Comparison of ENCODE assay signal across 1 cellular context in genomic region chr20:48066851-48067250, GRCh38.
TF ChIP-seq lines count a peak whose summit lies in the region.

No MANE protein-coding gene starts in this region.

TF ChIP-seq in K562, 482 proteins besides CTCF, POLR2A, EP300 and RAD21 (continued from another document):
- peak; percentile 87 for TF ChIP-seq USF2 (CRISPR knock-in tag; IDR thresholded peaks at IDR 0.05)
- TF ChIP-seq RAD51 (IDR thresholded peaks at IDR 0.05; ENCODE audit: borderline replicate concordance, low read depth), result peak; percentile 81
- peak; percentile 33 for TF ChIP-seq NFYB (IDR thresholded peaks at IDR 0.05; ENCODE audit: extremely low read depth, insufficient read length)
